ENCODE assay signal across 10 cellular contexts in genomic region chr17:61331886-61332285, GRCh38.
"Had no signal": no experiment of that assay in that cellular context is flagged by ENCODE, and none has a peak within 500 bp of the region (broad histone marks: within the 10 kb centered on the region; RNA-seq: fewer than 3 reads in every experiment).

No MANE protein-coding gene starts in this region.

- DNase-seq: activated B cell treated with CpG ODN at 0.5 μM for 24 hours; activated CD4-positive, alpha-beta T cell treated with anti-CD3 and anti-CD28 coated beads, Interleukin-2, amount 10 ng/mL, durations not matched to agents 7 days and 5 days; activated CD8-positive, alpha-beta memory T cell treated with anti-CD3 and anti-CD28 coated beads for 24 hours; activated naive CD4-positive, alpha-beta T cell treated with Interleukin-2 at 50 U/mL for 16 hours; activated naive CD8-positive, alpha-beta T cell treated with anti-CD3 and anti-CD28 coated beads, Interleukin-2, amount 50 U/mL, for 24 hours; colonic mucosa; effector CD8-positive, alpha-beta T cell; glutamatergic neuron; T-helper 17 cell had no signal

- H3K4me3 ChIP-seq: colonic mucosa, skin epidermis had no signal

- ATAC-seq: activated naive CD8-positive, alpha-beta T cell treated with anti-CD3 and anti-CD28 coated beads, Interleukin-2, amount 50 U/mL, for 24 hours; T-helper 17 cell had no signal

- H3K9me3 ChIP-seq: colonic mucosa had no signal

- H3K27ac ChIP-seq: colonic mucosa had no signal

- H3K36me3 ChIP-seq: colonic mucosa had no signal
